1 cellular context compared by ENCODE assay signal in the genomic region with DNA sequence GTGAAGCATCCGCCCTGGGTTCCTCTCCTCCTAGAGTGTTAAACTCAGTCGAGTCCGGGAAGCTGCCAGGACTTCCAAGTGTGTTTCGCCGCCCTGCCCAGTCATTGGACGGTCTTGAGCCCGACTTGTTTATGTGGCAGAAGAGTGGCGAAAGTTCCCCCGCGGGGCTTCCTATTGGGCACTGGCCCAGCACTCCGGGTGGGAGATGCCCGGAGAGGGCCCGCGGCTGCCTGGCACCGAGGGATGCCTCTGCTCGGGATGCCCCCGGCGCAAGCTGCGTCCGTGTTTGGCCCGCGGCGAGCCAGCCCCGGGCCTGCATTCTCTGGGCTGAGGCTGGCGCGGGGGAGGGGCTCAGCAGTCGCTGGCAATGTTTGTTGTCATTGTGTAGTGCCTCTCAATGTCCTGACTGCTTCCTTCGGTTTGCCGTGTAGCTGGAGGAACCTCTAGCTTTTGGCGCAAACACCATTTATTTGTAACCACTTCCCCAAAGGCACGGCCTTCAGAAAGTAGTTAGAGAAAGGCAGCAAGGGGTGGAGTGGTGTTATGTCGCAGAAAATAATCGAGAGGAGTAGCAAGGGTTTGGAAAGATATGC.
A peak's percentile ranks its signal among the peaks of the same experiment; 100 is the strongest.
TF ChIP-seq lines count a peak whose summit lies in the region.

No MANE protein-coding gene starts in this region.

TF ChIP-seq in K562, 482 proteins besides CTCF, POLR2A, EP300 and RAD21 (continued from another document):
- TF ChIP-seq, protein P1, sequence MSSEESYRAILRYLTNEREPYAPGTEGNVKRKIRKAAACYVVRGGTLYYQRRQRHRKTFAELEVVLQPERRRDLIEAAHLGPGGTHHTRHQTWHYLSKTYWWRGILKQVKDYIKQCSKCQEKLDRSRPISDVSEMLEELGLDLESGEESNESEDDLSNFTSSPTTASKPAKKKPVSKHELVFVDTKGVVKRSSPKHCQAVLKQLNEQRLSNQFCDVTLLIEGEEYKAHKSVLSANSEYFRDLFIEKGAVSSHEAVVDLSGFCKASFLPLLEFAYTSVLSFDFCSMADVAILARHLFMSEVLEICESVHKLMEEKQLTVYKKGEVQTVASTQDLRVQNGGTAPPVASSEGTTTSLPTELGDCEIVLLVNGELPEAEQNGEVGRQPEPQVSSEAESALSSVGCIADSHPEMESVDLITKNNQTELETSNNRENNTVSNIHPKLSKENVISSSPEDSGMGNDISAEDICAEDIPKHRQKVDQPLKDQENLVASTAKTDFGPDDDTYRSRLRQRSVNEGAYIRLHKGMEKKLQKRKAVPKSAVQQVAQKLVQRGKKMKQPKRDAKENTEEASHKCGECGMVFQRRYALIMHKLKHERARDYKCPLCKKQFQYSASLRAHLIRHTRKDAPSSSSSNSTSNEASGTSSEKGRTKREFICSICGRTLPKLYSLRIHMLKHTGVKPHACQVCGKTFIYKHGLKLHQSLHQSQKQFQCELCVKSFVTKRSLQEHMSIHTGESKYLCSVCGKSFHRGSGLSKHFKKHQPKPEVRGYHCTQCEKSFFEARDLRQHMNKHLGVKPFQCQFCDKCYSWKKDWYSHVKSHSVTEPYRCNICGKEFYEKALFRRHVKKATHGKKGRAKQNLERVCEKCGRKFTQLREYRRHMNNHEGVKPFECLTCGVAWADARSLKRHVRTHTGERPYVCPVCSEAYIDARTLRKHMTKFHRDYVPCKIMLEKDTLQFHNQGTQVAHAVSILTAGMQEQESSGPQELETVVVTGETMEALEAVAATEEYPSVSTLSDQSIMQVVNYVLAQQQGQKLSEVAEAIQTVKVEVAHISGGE (CRISPR knock-in tag; IDR thresholded peaks at IDR 0.05), result no peak
- TF ChIP-seq MED1 (CRISPR knock-in tag; IDR thresholded peaks at IDR 0.05; ENCODE audit: borderline replicate concordance) (no peak), RCOR1 (IDR thresholded peaks at IDR 0.05; ENCODE audit: borderline replicate concordance in 1 of 2, low read depth in 2 of 2, low read length in 2 of 2) (no peak), RBM17 (IDR thresholded peaks at IDR 0.05; ENCODE audit: borderline replicate concordance, low read depth, low read length) (no peak), NR2C1 (IDR thresholded peaks at IDR 0.05) (no peak), NR2C1 (tag; IDR thresholded peaks at IDR 0.05) (no peak), ZNF3 (CRISPR knock-in tag; IDR thresholded peaks at IDR 0.05) (no peak), MBD2 (IDR thresholded peaks at IDR 0.05; ENCODE audit: borderline replicate concordance, low read depth) (no peak), ZFP36 (IDR thresholded peaks at IDR 0.05; ENCODE audit: low read depth, low read length, partially characterized antibody) (no peak), USF2 (CRISPR knock-in tag; IDR thresholded peaks at IDR 0.05) (no peak), POU5F1 (IDR thresholded peaks at IDR 0.05; ENCODE audit: borderline replicate concordance, low read depth, low read length, partially characterized antibody) (no peak), FOXA3 (CRISPR knock-in tag; conservative IDR thresholded peaks at IDR 0.05 in 1 of 2, IDR thresholded peaks at IDR 0.05 in 1 of 2) (no peak), ZNF253 (CRISPR knock-in tag; conservative IDR thresholded peaks at IDR 0.05) (no peak), AFF1 (IDR thresholded peaks at IDR 0.05; ENCODE audit: low read depth in 1 of 2, partially characterized antibody in 2 of 2) (no peak), KHSRP (IDR thresholded peaks at IDR 0.05) (no peak), ZNF217 (CRISPR knock-in tag; IDR thresholded peaks at IDR 0.05) (no peak), ZKSCAN8 (CRISPR knock-in tag; IDR thresholded peaks at IDR 0.05) (no peak), HDAC6 (IDR thresholded peaks at IDR 0.05; ENCODE audit: low read depth, low read length) (no peak), NFXL1 (CRISPR knock-in tag; IDR thresholded peaks at IDR 0.05) (no peak), SRF (CRISPR knock-in tag; IDR thresholded peaks at IDR 0.05) (0 out of 4 replicates have a peak, but pooled peaks of 1 of the 2 experiments have one; percentile 44)
- TF ChIP-seq, protein P2, sequence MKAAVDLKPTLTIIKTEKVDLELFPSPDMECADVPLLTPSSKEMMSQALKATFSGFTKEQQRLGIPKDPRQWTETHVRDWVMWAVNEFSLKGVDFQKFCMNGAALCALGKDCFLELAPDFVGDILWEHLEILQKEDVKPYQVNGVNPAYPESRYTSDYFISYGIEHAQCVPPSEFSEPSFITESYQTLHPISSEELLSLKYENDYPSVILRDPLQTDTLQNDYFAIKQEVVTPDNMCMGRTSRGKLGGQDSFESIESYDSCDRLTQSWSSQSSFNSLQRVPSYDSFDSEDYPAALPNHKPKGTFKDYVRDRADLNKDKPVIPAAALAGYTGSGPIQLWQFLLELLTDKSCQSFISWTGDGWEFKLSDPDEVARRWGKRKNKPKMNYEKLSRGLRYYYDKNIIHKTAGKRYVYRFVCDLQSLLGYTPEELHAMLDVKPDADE (conservative IDR thresholded peaks at IDR 0.05; ENCODE audit: control insufficient read depth, low read depth, low read length), result 0 out of 2 replicates have a peak, but pooled peaks have one; percentile 26
TF ChIP-seq in K562: peak in this region for 64.
